8 cellular contexts compared by ENCODE assay signal in the genomic region with DNA sequence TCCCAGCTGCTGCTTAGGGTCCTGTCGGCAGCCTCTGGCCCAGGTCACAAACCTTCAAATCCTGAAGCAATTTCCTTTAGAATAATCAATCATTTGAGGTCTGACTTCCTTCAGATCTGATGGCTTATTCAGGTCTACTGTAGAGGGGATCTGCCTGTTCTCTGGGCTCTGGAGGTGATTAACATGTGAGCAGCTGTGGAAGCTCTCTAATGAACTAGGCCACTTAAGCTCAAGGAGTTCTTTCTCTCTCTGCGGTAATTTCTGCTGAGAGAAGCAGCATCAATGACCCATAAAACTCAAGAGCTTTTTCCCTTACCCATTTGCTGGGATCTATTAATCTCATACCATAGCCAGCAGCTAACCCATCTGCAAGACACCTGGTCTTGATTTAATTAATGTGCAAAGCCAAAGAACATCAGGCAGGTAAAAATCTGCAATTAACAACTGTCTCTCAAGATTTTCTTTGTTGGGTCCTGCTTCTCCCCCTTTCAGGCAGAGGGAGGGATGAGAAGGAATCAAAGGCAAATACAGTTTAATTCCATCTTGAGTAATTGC.
DNase-seq lines count a peak whose midpoint lies in the region; ATAC-seq and TF ChIP-seq lines count a peak whose summit lies in the region.
"Had no signal": no experiment of that assay in that cellular context is flagged by ENCODE, and none has a peak within 500 bp of the region (broad histone marks: within the 10 kb centered on the region; RNA-seq: fewer than 3 reads in every experiment).

No MANE protein-coding gene starts in this region.

- no peaks in the 10 kb centered on the region for H3K9me3 ChIP-seq in IMR-90 (ENCODE audit: control insufficient read depth, insufficient read depth, low read length)
- no peaks in the 10 kb centered on the region for H3K9me3 ChIP-seq in esophagus (ENCODE audit: control insufficient read depth in 2 of 2, insufficient read depth in 1 of 2, low read depth in 1 of 2, low read length in 1 of 2)
- no peaks in the 10 kb centered on the region for H3K9me3 ChIP-seq in smooth muscle cell (replicated peaks; ENCODE audit: low read depth)
- H3K9me3 ChIP-seq: uterus had no signal

- no CpG with 5 or more reads among the region's 2 CpGs for WGBS in IMR-90 (ENCODE audit: extremely low coverage in 2 of 2, insufficient read length in 1 of 2), 2 experiments
- 30 to 54% methylated on average over 2 of the region's 2 CpGs for WGBS in esophagus, 2 donors
- 21% methylated on average over 2 of the region's 2 CpGs for WGBS in smooth muscle cell (ENCODE audit: low lambda C conversion rate)

- dilution Hi-C loops in IMR-90 (cut with HindIII; ENCODE audit: low sequenced_read_pairs, unreplicated experiment): no loop called here

- H4K20me1 ChIP-seq in IMR-90 (ENCODE audit: insufficient read depth, low read length) (no peaks in the 10 kb centered on the region), smooth muscle cell (ENCODE audit: low read depth) (no peaks in the 10 kb centered on the region)

- H3K27ac Mint-ChIP-seq in activated CD8-positive, alpha-beta T cell treated with anti-CD3 and anti-CD28 coated beads for 36 hours: no peak overlapping the region

- BruUV-seq in IMR-90 (replicated peaks; lab: Mats Ljungman, UMichigan): no TSS peak

- no peak for TF ChIP-seq RAD21 in IMR-90 (IDR thresholded peaks at IDR 0.05; ENCODE audit: low read length)

- peaks cover 22% of the 10 kb centered on the region for H3F3A ChIP-seq in smooth muscle cell (ENCODE audit: low read depth)

- H3K36me3 ChIP-seq in IMR-90 (ENCODE audit: control insufficient read depth, insufficient read depth, low read length): no peaks in the 10 kb centered on the region
- no peaks in the 10 kb centered on the region for H3K36me3 ChIP-seq in esophagus (ENCODE audit: control insufficient read depth in 2 of 2, insufficient read depth in 2 of 2, low read length in 1 of 2)
- H3K36me3 ChIP-seq in smooth muscle cell (ENCODE audit: low read depth): no peaks in the 10 kb centered on the region
- H3K36me3 ChIP-seq: uterus had no signal

- no peak overlapping the region for H4K5ac ChIP-seq in IMR-90 (ENCODE audit: low read depth, low read length)

- H3K27me3 ChIP-seq in IMR-90 (ENCODE audit: control insufficient read depth, insufficient read depth, low read length): peaks cover 3% of the 10 kb centered on the region; the same call in 1 of the 2 replicates
- no peaks in the 10 kb centered on the region for H3K27me3 ChIP-seq in esophagus (ENCODE audit: control insufficient read depth in 1 of 2, insufficient read depth in 2 of 2, low read length in 2 of 2)
- H3K27me3 ChIP-seq in smooth muscle cell (ENCODE audit: low read depth): no peaks in the 10 kb centered on the region
- H3K27me3 ChIP-seq: uterus had no signal

- H3K79me1 ChIP-seq in IMR-90 (ENCODE audit: low read depth in 1 of 2, low read length in 2 of 2): no peaks in the 10 kb centered on the region

- no peak overlapping the region for H2BK5ac ChIP-seq in IMR-90 (ENCODE audit: low read depth, low read length, poor library complexity, severe bottlenecking)

- TF ChIP-seq POLR2A in IMR-90 (IDR thresholded peaks at IDR 0.05; ENCODE audit: low read depth, low read length): no peak

- no peak overlapping the region for H3K4me3 Mint-ChIP-seq in activated CD8-positive, alpha-beta T cell treated with anti-CD3 and anti-CD28 coated beads for 36 hours

- DNase-seq in IMR-90 (no peak), NCI-H345 (lab: John Stamatoyannopoulos, UW) (peak; percentile 45), smooth muscle cell (lab: John Stamatoyannopoulos, UW; ENCODE audit: unreplicated experiment) (no peak), left cardiac atrium (no peak), dedifferentiated amniotic fluid mesenchymal stem cell (ENCODE audit: extremely low spot score) (no peak)
- no peak for DNase-seq in activated CD8-positive, alpha-beta T cell treated with anti-CD3 and anti-CD28 coated beads for 36 hours
- DNase-seq: uterus had no signal

- peaks cover 2% of the 10 kb centered on the region for H3K27me3 Mint-ChIP-seq in activated CD8-positive, alpha-beta T cell treated with anti-CD3 and anti-CD28 coated beads for 36 hours

- H3K4ac ChIP-seq in IMR-90 (ENCODE audit: low read depth, low read length): no peak overlapping the region

- TF ChIP-seq CTCF in IMR-90 (conservative IDR thresholded peaks at IDR 0.05; ENCODE audit: low read depth, low read length): no peak
- TF ChIP-seq CTCF in smooth muscle cell (IDR thresholded peaks at IDR 0.05; ENCODE audit: borderline replicate concordance, insufficient read depth, poor library complexity, severe bottlenecking): no peak
- TF ChIP-seq CTCF in activated CD8-positive, alpha-beta T cell treated with anti-CD3 and anti-CD28 coated beads for 36 hours (IDR thresholded peaks at IDR 0.05): no peak

- no peak overlapping the region for H3K27ac ChIP-seq in IMR-90 (ENCODE audit: insufficient read depth, low read length)
- peak overlapping the region; percentile 70 to 94 for H3K27ac ChIP-seq in esophagus (ENCODE audit: low read depth in 2 of 2, low read length in 1 of 2)
- H3K27ac ChIP-seq in smooth muscle cell (ENCODE audit: low read depth): peak overlapping the region; percentile 69
- H3K27ac ChIP-seq: uterus had no signal

- H2AFZ ChIP-seq in IMR-90 (replicated peaks; ENCODE audit: low read length, poor library complexity): no peak overlapping the region
- H2AFZ ChIP-seq in smooth muscle cell (ENCODE audit: low read depth): no peak overlapping the region

- H3K4me1 ChIP-seq in IMR-90 (ENCODE audit: control insufficient read depth, insufficient read depth, low read length) (peaks cover 24% of the 10 kb centered on the region), esophagus (ENCODE audit: control insufficient read depth in 2 of 2, insufficient read depth in 2 of 2, low read length in 1 of 2) (peaks cover 5 to 28% of the 10 kb centered on the region in 2 donors), smooth muscle cell (ENCODE audit: low read depth) (peaks cover 50% of the 10 kb centered on the region)
- H3K4me1 ChIP-seq: uterus had no signal

- no peaks in the 10 kb centered on the region for H3K4me1 Mint-ChIP-seq in activated CD8-positive, alpha-beta T cell treated with anti-CD3 and anti-CD28 coated beads for 36 hours (ENCODE audit: low read depth)

- no peak for ATAC-seq in IMR-90 (ENCODE audit: low read depth)
- no peak for ATAC-seq in activated CD8-positive, alpha-beta T cell treated with anti-CD3 and anti-CD28 coated beads for 36 hours
- no peak for ATAC-seq in left cardiac atrium

- H3K36me3 Mint-ChIP-seq in activated CD8-positive, alpha-beta T cell treated with anti-CD3 and anti-CD28 coated beads for 36 hours (ENCODE audit: low read depth): no peaks in the 10 kb centered on the region

- peak overlapping the region; percentile 29; the same call in 1 of the 3 replicates for H2BK15ac ChIP-seq in IMR-90 (ENCODE audit: low read depth, low read length)

- H4K8ac ChIP-seq in IMR-90 (ENCODE audit: low read depth in 2 of 2, low read length in 2 of 2): no peak overlapping the region

- no peaks in the 10 kb centered on the region for H3K79me2 ChIP-seq in smooth muscle cell (ENCODE audit: low read depth)

- H3K18ac ChIP-seq in IMR-90 (ENCODE audit: low read depth, low read length): no peak overlapping the region

- no peak overlapping the region for H2BK20ac ChIP-seq in IMR-90 (ENCODE audit: low read depth, low read length)

- H3K56ac ChIP-seq in IMR-90 (ENCODE audit: extremely low read depth, insufficient read depth, low read length): no peak overlapping the region

- no peak overlapping the region for H3K23ac ChIP-seq in IMR-90 (ENCODE audit: low read depth, low read length)

- H2AK5ac ChIP-seq in IMR-90 (ENCODE audit: low read depth, low read length): peak overlapping the region; percentile 70; the same call in 1 of the 2 replicates

- H2AK9ac ChIP-seq in IMR-90 (replicated peaks; ENCODE audit: low read depth, low read length, poor library complexity): no peak overlapping the region

- intact Hi-C loops in IMR-90 (cut with micrococcal nuclease): no loop called here
- intact Hi-C loops in activated CD8-positive, alpha-beta T cell treated with anti-CD3 and anti-CD28 coated beads for 36 hours (cut with micrococcal nuclease): no loop called here
- intact Hi-C loops in left cardiac atrium (cut with DNase I): no loop called here

- POLR2A ChIA-PET in IMR-90 (lab: Charles Lee; ENCODE audit: unreplicated experiment): no interaction called here
- POLR2A ChIA-PET in activated CD8-positive, alpha-beta T cell treated with anti-CD3 and anti-CD28 coated beads for 36 hours (lab: Charles Lee): no interaction called here

- peaks cover 4% of the 10 kb centered on the region; the same call in 1 of the 2 replicates for H3K9me1 ChIP-seq in IMR-90 (ENCODE audit: insufficient read depth, low read length)

- H3K4me2 ChIP-seq in IMR-90 (ENCODE audit: low read depth, low read length) (peak overlapping the region; percentile 18; the same call in 1 of the 2 replicates), smooth muscle cell (peak overlapping the region; percentile 65)

- peak overlapping the region; percentile 24; the same call in 1 of the 2 replicates for H4K91ac ChIP-seq in IMR-90 (ENCODE audit: insufficient read depth, low read depth, low read length)

- no peaks in the 10 kb centered on the region for H3K9me3 Mint-ChIP-seq in activated CD8-positive, alpha-beta T cell treated with anti-CD3 and anti-CD28 coated beads for 36 hours

- no peak overlapping the region for H3K9ac ChIP-seq in IMR-90 (ENCODE audit: low read depth, low read length)
- no peak overlapping the region for H3K9ac ChIP-seq in smooth muscle cell (ENCODE audit: low read depth)

- H3K4me3 ChIP-seq in IMR-90 (ENCODE audit: insufficient read depth, low read depth, low read length) (no peak overlapping the region), esophagus (ENCODE audit: low read depth in 1 of 2, low read length in 2 of 2) (no peak overlapping the region), smooth muscle cell (no peak overlapping the region)
- H3K4me3 ChIP-seq: uterus had no signal

- H3K14ac ChIP-seq in IMR-90 (replicated peaks; ENCODE audit: low read depth, low read length): no peak overlapping the region

- CTCF ChIA-PET in IMR-90 (lab: Yijun Ruan, JAX): interaction anchor here (0.6 kb wide), 1 partner anchor 368 kb away, joined by 3 read pairs; no protein-coding TSS in a partner anchor
- CTCF ChIA-PET in activated CD8-positive, alpha-beta T cell treated with anti-CD3 and anti-CD28 coated beads for 36 hours (lab: Charles Lee): interaction anchor here (0.8 kb wide), 1 partner anchor 115 kb away, joined by 3 read pairs; no protein-coding TSS in a partner anchor

- in situ Hi-C loops in IMR-90 (cut with MboI; ENCODE audit: low sequenced_read_pairs): no loop called here

- H2BK120ac ChIP-seq in IMR-90 (ENCODE audit: low read depth, low read length): no peak overlapping the region

TF ChIP-seq in IMR-90, 13 proteins besides CTCF, POLR2A, EP300 and RAD21 (continues in another document):
- no peak for TF ChIP-seq RFX5 (IDR thresholded peaks at IDR 0.05; ENCODE audit: low read depth, low read length)
- TF ChIP-seq MXI1 (IDR thresholded peaks at IDR 0.05; ENCODE audit: borderline replicate concordance, low read depth, low read length): no peak
- TF ChIP-seq RCOR1 (IDR thresholded peaks at IDR 0.05; ENCODE audit: insufficient replicate concordance, low read length): no peak
- TF ChIP-seq MAZ (IDR thresholded peaks at IDR 0.05; ENCODE audit: borderline replicate concordance, low read depth, low read length): no peak
- TF ChIP-seq FOS (IDR thresholded peaks at IDR 0.05; ENCODE audit: low read depth, low read length): no peak
- no peak for TF ChIP-seq NFE2L2 (IDR thresholded peaks at IDR 0.05; ENCODE audit: low read depth, low read length)
